In the genomic region with DNA sequence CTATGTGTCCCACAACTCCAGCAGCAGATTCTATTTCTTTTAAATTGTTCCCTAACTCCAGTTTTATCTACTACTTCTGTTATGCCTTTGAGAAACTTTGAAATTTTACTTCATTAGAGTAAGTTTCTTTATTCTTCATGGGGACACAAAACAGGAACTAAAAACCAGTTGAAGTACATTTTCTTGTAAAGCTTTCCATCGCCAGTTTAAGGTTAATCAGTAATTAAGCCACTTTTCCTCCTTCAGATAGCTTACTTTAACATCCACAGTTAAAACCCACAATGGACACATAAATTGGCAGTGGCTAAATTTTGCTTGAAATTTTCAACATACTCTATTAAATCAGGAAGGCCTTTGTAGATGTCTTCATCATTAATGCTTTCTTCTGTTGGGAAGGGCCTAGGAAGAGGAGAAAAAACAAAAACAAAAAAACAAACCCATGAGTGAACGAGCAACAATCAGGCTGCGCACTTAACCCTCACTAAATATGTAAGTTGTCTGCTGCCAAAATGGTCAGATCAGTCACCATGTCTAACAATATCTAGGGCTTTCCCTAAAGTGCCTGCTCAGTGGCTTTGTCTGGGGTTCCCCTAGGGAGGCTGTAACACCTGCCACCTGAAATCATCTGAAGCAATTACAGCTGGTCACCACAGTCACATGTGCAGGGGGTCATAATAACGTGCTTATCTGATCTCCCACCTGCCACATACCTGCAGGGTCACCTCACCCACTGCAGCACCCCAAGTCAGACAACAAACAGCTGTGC, we compare ENCODE assay signal across 11 cellular contexts.
DNase-seq lines count a peak whose midpoint lies in the region; ATAC-seq, FAIRE-seq and TF ChIP-seq lines count a peak whose summit lies in the region.
"Had no signal": no experiment of that assay in that cellular context is flagged by ENCODE, and none has a peak within 500 bp of the region (broad histone marks: within the 10 kb centered on the region; RNA-seq: fewer than 3 reads in every experiment).

No MANE protein-coding gene starts in this region.

- no peak for TF ChIP-seq POLR2A in esophagus muscularis mucosa (IDR thresholded peaks at IDR 0.05; ENCODE audit: low read depth)

- H3K27ac Mint-ChIP-seq in activated B cell treated with CpG ODN at 0.5 μM for 24 hours (peak overlapping the region; percentile 91), chondrocyte (ENCODE audit: unreplicated experiment) (no peak overlapping the region)
- H3K27ac Mint-ChIP-seq: dendritic cell treated with granulocyte-macrophage colony-stimulating factor and Interleukin-4, amounts not matched to agents 40 ng/mL and 50 ng/mL, for 4 days had no signal

- whole genome bisulfite sequencing in esophagus muscularis mucosa = 79% methylated on average over 4 of the region's 4 CpGs

- CTCF ChIA-PET in activated B cell treated with CpG ODN at 0.5 μM for 24 hours (lab: Charles Lee) = interaction anchor here (13.9 kb wide), 1 partner anchor 350 kb away, joined by 488 read pairs; no protein-coding TSS in a partner anchor

- peak overlapping the region; percentile 73 for H3K4me3 Mint-ChIP-seq in activated B cell treated with CpG ODN at 0.5 μM for 24 hours
- H3K4me3 Mint-ChIP-seq in chondrocyte (ENCODE audit: unreplicated experiment) = no peak overlapping the region
- H3K4me3 Mint-ChIP-seq: dendritic cell treated with granulocyte-macrophage colony-stimulating factor and Interleukin-4, amounts not matched to agents 40 ng/mL and 50 ng/mL, for 4 days had no signal

- TF ChIP-seq CTCF in activated B cell treated with CpG ODN at 0.5 μM for 24 hours (IDR thresholded peaks at IDR 0.05) (no peak), esophagus muscularis mucosa (IDR thresholded peaks at IDR 0.05) (no peak), chondrocyte (IDR thresholded peaks at IDR 0.05) (no peak)

- no peaks in the 10 kb centered on the region for H3K27me3 ChIP-seq in esophagus muscularis mucosa

- POLR2A ChIA-PET in activated B cell treated with CpG ODN at 0.5 μM for 24 hours (lab: Charles Lee) = interaction anchor here (0.7 to 1.4 kb wide), 5 partner anchors 187 to 498 kb away, joined by 3 to 6 read pairs (median 4); a partner anchor contains a TSS

- no peak overlapping the region for H3K27ac ChIP-seq in esophagus muscularis mucosa (replicated peaks in 1 of 4)

- ATAC-seq in GM21390 (IDR thresholded peaks at IDR 0.05; ENCODE audit: unreplicated experiment) (peak; percentile 82), HG03342 (IDR thresholded peaks at IDR 0.05; ENCODE audit: unreplicated experiment) (peak; percentile 84), activated B cell treated with CpG ODN at 0.5 μM for 24 hours (ENCODE audit: low read depth) (peak; percentile 92)
- ATAC-seq: left lobe of liver had no signal

- H3K4me3 ChIP-seq in esophagus muscularis mucosa = no peak overlapping the region

- H3K36me3 ChIP-seq in esophagus muscularis mucosa = no peaks in the 10 kb centered on the region

- peaks cover 30% of the 10 kb centered on the region for H3K36me3 Mint-ChIP-seq in activated B cell treated with CpG ODN at 0.5 μM for 24 hours (ENCODE audit: low read depth)
- no peaks in the 10 kb centered on the region for H3K36me3 Mint-ChIP-seq in chondrocyte (ENCODE audit: low read depth)

- peaks cover 0 to 1% (median 0%) of the 10 kb centered on the region in 4 donors for H3K4me1 ChIP-seq in esophagus muscularis mucosa

- FAIRE-seq in GM18507 (lab: Jason Lieb, UNC) = peak; percentile 80

- DNase-seq in GM18507 (ENCODE audit: extremely low spot score, insufficient read length, low read depth) (no peak), activated B cell treated with CpG ODN at 0.5 μM for 24 hours (peak; percentile 29), cerebellar nuclear complex (lab: John Stamatoyannopoulos, UW) (no peak), esophagus muscularis mucosa (ENCODE audit: extremely low spot score) (no peak), chondrocyte (ENCODE audit: low spot score) (no peak), DMS 273 (lab: John Stamatoyannopoulos, UW; ENCODE audit: unreplicated experiment) (no peak)
- DNase-seq: activated CD4-positive, alpha-beta T cell treated with anti-CD3 and anti-CD28 coated beads, Interleukin-2, amount 50 U/mL, for 1 hour had no signal

- TF ChIP-seq EP300 in esophagus muscularis mucosa (IDR thresholded peaks at IDR 0.05) = no peak

- H3K9me3 Mint-ChIP-seq in activated B cell treated with CpG ODN at 0.5 μM for 24 hours (no peaks in the 10 kb centered on the region), chondrocyte (ENCODE audit: low read depth) (no peaks in the 10 kb centered on the region)
- H3K9me3 Mint-ChIP-seq: dendritic cell treated with granulocyte-macrophage colony-stimulating factor and Interleukin-4, amounts not matched to agents 40 ng/mL and 50 ng/mL, for 4 days had no signal

- no peaks in the 10 kb centered on the region for H3K9me3 ChIP-seq in esophagus muscularis mucosa

- intact Hi-C loops in activated B cell treated with CpG ODN at 0.5 μM for 24 hours (cut with micrococcal nuclease) (loop anchor here (5.0 kb wide), 1 partner anchor 780 kb away; no protein-coding TSS in a partner anchor), esophagus muscularis mucosa (cut with DNase I) (no loop called here)

- H3K27me3 Mint-ChIP-seq in activated B cell treated with CpG ODN at 0.5 μM for 24 hours (no peaks in the 10 kb centered on the region), chondrocyte (ENCODE audit: low read depth) (peaks cover 24% of the 10 kb centered on the region)
- H3K27me3 Mint-ChIP-seq: dendritic cell treated with granulocyte-macrophage colony-stimulating factor and Interleukin-4, amounts not matched to agents 40 ng/mL and 50 ng/mL, for 4 days had no signal

- H3K4me1 Mint-ChIP-seq in activated B cell treated with CpG ODN at 0.5 μM for 24 hours (peaks cover 22% of the 10 kb centered on the region), chondrocyte (ENCODE audit: low read depth) (no peaks in the 10 kb centered on the region)
